Comparison of ENCODE assay signal across 20 cellular contexts in genomic region chr3:137199678-137200077, GRCh38.
DNase-seq lines count a peak whose midpoint lies in the region; ATAC-seq and TF ChIP-seq lines count a peak whose summit lies in the region.
"Had no signal": no experiment of that assay in that cellular context is flagged by ENCODE, and none has a peak within 500 bp of the region (broad histone marks: within the 10 kb centered on the region; RNA-seq: fewer than 3 reads in every experiment).

No MANE protein-coding gene starts in this region.

- H3K9me3 ChIP-seq in esophagus squamous epithelium, result no peaks in the 10 kb centered on the region

- H3K4me3 ChIP-seq in GM12865 (ENCODE audit: low read depth, low read length) (no peak overlapping the region), esophagus squamous epithelium (no peak overlapping the region)
- H3K4me3 ChIP-seq: SK-N-MC had no signal

- peak overlapping the region; percentile 67 for H3K4me3 Mint-ChIP-seq in endothelial cell (ENCODE audit: unreplicated experiment)
- H3K4me3 Mint-ChIP-seq: T-helper 17 cell had no signal

- TF ChIP-seq CTCF in GM12865 (IDR thresholded peaks at IDR 0.05; ENCODE audit: insufficient read depth, low read depth, low read length, missing control alignments) (no peak), endothelial cell (IDR thresholded peaks at IDR 0.05; ENCODE audit: unreplicated experiment) (no peak), esophagus squamous epithelium (IDR thresholded peaks at IDR 0.05) (no peak)

- peaks cover 5% of the 10 kb centered on the region for H3K9me3 Mint-ChIP-seq in endothelial cell (ENCODE audit: unreplicated experiment)

- peaks cover 7% of the 10 kb centered on the region for H3K36me3 Mint-ChIP-seq in endothelial cell (ENCODE audit: low read depth, unreplicated experiment)

- ATAC-seq in GM18868 (IDR thresholded peaks at IDR 0.05; ENCODE audit: unreplicated experiment), result peak; percentile 66
- peak; percentile 50 for ATAC-seq in HG02885 (IDR thresholded peaks at IDR 0.05; ENCODE audit: poor library complexity, unreplicated experiment)
- ATAC-seq: T-helper 17 cell had no signal

- H3K27me3 Mint-ChIP-seq in endothelial cell (ENCODE audit: unreplicated experiment), result no peaks in the 10 kb centered on the region

- intact Hi-C loops in esophagus squamous epithelium (cut with DNase I), result no loop called here

- TF ChIP-seq POLR2A in esophagus squamous epithelium (IDR thresholded peaks at IDR 0.05), result no peak

- DNase-seq in GM12865 (ENCODE audit: low read depth), result peak; percentile 45
- no peak for DNase-seq in endothelial cell (ENCODE audit: low spot score)
- no peak for DNase-seq in NCI-H2107 treated with DMSO at 0.1 percent for 48 hours (lab: John Stamatoyannopoulos, UW; ENCODE audit: unreplicated experiment)
- DNase-seq in esophagus squamous epithelium (lab: John Stamatoyannopoulos, UW), result no peak
- DNase-seq in NCI-H187 (lab: John Stamatoyannopoulos, UW), result no peak
- DNase-seq: H7, MV-4-11, NCI-H1694 treated with DMSO at 0.1 percent for 48 hours, NCI-H2107, NCI-H226, NCI-H510A treated with DMSO at 0.1 percent for 48 hours, NCI-H748 treated with DMSO at 0.1 percent for 48 hours, SHP77 treated with DMSO at 0.1 percent for 48 hours, SW 1271, T-helper 17 cell had no signal

- H3K4me1 ChIP-seq in esophagus squamous epithelium, result no peaks in the 10 kb centered on the region

- H3K27ac ChIP-seq in esophagus squamous epithelium, result no peak overlapping the region
- H3K27ac ChIP-seq: C4-2B, RWPE1, SK-N-MC had no signal

- no peaks in the 10 kb centered on the region for H3K4me1 Mint-ChIP-seq in endothelial cell (ENCODE audit: unreplicated experiment)
- H3K4me1 Mint-ChIP-seq: T-helper 17 cell had no signal

- no peak overlapping the region for H3K27ac Mint-ChIP-seq in endothelial cell (ENCODE audit: unreplicated experiment)
- H3K27ac Mint-ChIP-seq: T-helper 17 cell had no signal

- H3K27me3 ChIP-seq in esophagus squamous epithelium, result peaks cover 0 to 22% (median 0%) of the 10 kb centered on the region in 4 donors

- H3K36me3 ChIP-seq in esophagus squamous epithelium, result no peaks in the 10 kb centered on the region
